In the genomic region with DNA sequence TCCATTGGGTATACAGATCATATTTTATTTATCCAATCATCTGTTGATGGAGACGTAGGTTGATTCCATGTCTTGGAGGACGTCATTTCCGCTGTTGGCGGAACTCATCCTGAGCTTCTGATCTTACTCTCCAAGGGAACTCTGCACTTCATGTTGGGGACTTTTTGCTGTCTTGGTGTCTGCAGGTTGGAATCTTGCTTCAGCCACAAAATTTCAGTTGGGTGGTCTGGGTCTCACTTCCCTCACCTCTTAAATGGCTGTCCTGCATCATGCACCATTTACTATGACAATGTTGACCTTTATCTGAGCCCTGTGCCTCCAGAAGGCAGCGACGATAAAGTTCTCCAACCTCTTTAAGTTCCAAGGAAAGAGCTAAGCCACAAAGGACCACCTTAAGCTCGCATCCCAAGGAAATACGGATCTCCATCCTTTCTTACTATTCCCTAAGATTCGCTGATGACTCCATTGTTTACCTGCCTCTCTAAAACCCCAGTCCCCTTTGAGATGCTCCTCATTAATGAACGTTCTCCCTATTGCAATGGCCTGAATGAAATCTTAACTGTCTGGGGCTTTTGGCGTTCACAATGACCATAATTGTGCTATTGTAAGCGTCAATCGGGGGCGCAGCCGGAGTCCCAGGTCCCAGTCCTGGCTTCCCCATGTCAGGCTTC, we compare ENCODE assay signal across 9 cellular contexts. TPM values are rescaled to one million over a fixed set of nuclear protein-coding genes. Genes with fewer than 3 reads are reported as not detected.
DNase-seq lines count a peak whose midpoint lies in the region; ATAC-seq, FAIRE-seq and TF ChIP-seq lines count a peak whose summit lies in the region.
"Had no signal": no experiment of that assay in that cellular context is flagged by ENCODE, and none has a peak within 500 bp of the region (broad histone marks: within the 10 kb centered on the region; RNA-seq: fewer than 3 reads in every experiment).

No MANE protein-coding gene starts in this region.

- H3K4me3 ChIP-seq in PC-9, result peak overlapping the region; percentile 58; the same call in 1 of the 2 replicates
- H3K4me3 ChIP-seq in iPS-15b (ENCODE audit: low read depth, low read length), result peak overlapping the region; percentile 37
- peak overlapping the region in 1 of 2 donors; percentile 66 for H3K4me3 ChIP-seq in kidney (ENCODE audit: low read length in 2 of 2)

- H3K79me2 ChIP-seq in PC-9 (ENCODE audit: low read depth), result no peaks in the 10 kb centered on the region

- no peaks in the 10 kb centered on the region for H4K20me1 ChIP-seq in PC-9 (ENCODE audit: insufficient read depth)

- no peak for TF ChIP-seq CTCF in PC-9 (conservative IDR thresholded peaks at IDR 0.05)
- no peak for TF ChIP-seq CTCF in type B pancreatic cell (conservative IDR thresholded peaks at IDR 0.05)
- no peak for TF ChIP-seq CTCF in kidney (IDR thresholded peaks at IDR 0.05; ENCODE audit: borderline replicate concordance, extremely low read depth, insufficient read depth)

- intact Hi-C loops in PC-9 (cut with micrococcal nuclease; ENCODE audit: unreplicated experiment) (loop anchor here (1.0 to 10.0 kb wide), 2 partner anchors 192 to 292 kb away; partner anchors contain the start of gene PIAS1), kidney (cut with DNase I) (loop anchor here (10.0 kb wide), 1 partner anchor 292 kb away; no protein-coding TSS in a partner anchor)

- POLR2A ChIA-PET in PC-9 (lab: Charles Lee; ENCODE audit: unreplicated experiment), result interaction anchor here (0.5 kb wide), 1 partner anchor 193 kb away, joined by 4 read pairs; no protein-coding TSS in a partner anchor

- H3K36me3 ChIP-seq in PC-9 (ENCODE audit: low read depth), result no peaks in the 10 kb centered on the region
- H3K36me3 ChIP-seq in iPS-15b (ENCODE audit: control insufficient read depth, insufficient read depth, low read length), result no peaks in the 10 kb centered on the region
- no peaks in the 10 kb centered on the region for H3K36me3 ChIP-seq in kidney (ENCODE audit: control insufficient read depth in 1 of 2, insufficient read depth in 2 of 2, low read length in 2 of 2)

- CTCF ChIA-PET in PC-9 (lab: Charles Lee), result interaction anchor here (1.1 to 2.0 kb wide), 2 partner anchors 20 to 291 kb away, joined by 3 to 11 read pairs; no protein-coding TSS in a partner anchor

- H3K9ac ChIP-seq in iPS-15b (ENCODE audit: low read depth, low read length), result no peak overlapping the region
- H3K9ac ChIP-seq in kidney (ENCODE audit: low read length in 2 of 2), result peak overlapping the region in 1 of 2 donors; percentile 53

- FAIRE-seq in kidney (lab: Jason Lieb, UNC), result no peak

- H3K36me3 Mint-ChIP-seq in activated T-cell treated with anti-CD3 and anti-CD28 coated beads, Interleukin-2, amount 50 U/mL, for 72 hours (ENCODE audit: insufficient read depth in 2 of 2), result peaks cover 0 to 2% of the 10 kb centered on the region in 2 donors
- H3K36me3 Mint-ChIP-seq in type B pancreatic cell, result no peaks in the 10 kb centered on the region

- peak overlapping the region; percentile 58 to 71 for H3K4me3 Mint-ChIP-seq in activated T-cell treated with anti-CD3 and anti-CD28 coated beads, Interleukin-2, amount 50 U/mL, for 72 hours
- H3K4me3 Mint-ChIP-seq in type B pancreatic cell, result peak overlapping the region; percentile 57

- H3K9me3 Mint-ChIP-seq in activated T-cell treated with anti-CD3 and anti-CD28 coated beads, Interleukin-2, amount 50 U/mL, for 72 hours, result no peaks in the 10 kb centered on the region
- H3K9me3 Mint-ChIP-seq in type B pancreatic cell, result no peaks in the 10 kb centered on the region

- BruUV-seq in PC-9 (replicated peaks; lab: Mats Ljungman, UMichigan), result no TSS peak

- H3F3A ChIP-seq in PC-9 (ENCODE audit: insufficient read depth, low read depth), result no peaks in the 10 kb centered on the region

- no peak for DNase-seq in activated T-cell treated with anti-CD3 and anti-CD28 coated beads, Interleukin-2, amount 50 U/mL, for 72 hours
- no peak for DNase-seq in activated T-cell treated with anti-CD3 and anti-CD28 coated beads, Interleukin-2, amount 50 U/mL, for 1 hour
- no peak for DNase-seq in PC-9
- no peak for DNase-seq in type B pancreatic cell (ENCODE audit: extremely low spot score, unreplicated experiment)
- DNase-seq in effector CD4-positive, alpha-beta T cell, result no peak
- DNase-seq in kidney, result no peak
- no peak for DNase-seq in HT-29 (ENCODE audit: low spot score)

- H2AFZ ChIP-seq in PC-9, result peak overlapping the region; percentile 74

- peak overlapping the region; percentile 96 for H3K4me2 ChIP-seq in PC-9

- peaks cover 8% of the 10 kb centered on the region for H3K4me1 Mint-ChIP-seq in activated T-cell treated with anti-CD3 and anti-CD28 coated beads, Interleukin-2, amount 50 U/mL, for 72 hours (ENCODE audit: low read depth)
- peaks cover 17% of the 10 kb centered on the region for H3K4me1 Mint-ChIP-seq in type B pancreatic cell (ENCODE audit: unreplicated experiment)

- no peak overlapping the region for H3K27ac Mint-ChIP-seq in activated T-cell treated with anti-CD3 and anti-CD28 coated beads, Interleukin-2, amount 50 U/mL, for 72 hours
- no peak overlapping the region for H3K27ac Mint-ChIP-seq in type B pancreatic cell

- H3K9me3 ChIP-seq in PC-9 (ENCODE audit: insufficient read depth, low read depth) (no peaks in the 10 kb centered on the region), iPS-15b (ENCODE audit: control insufficient read depth, insufficient read depth, low read length) (no peaks in the 10 kb centered on the region), kidney (ENCODE audit: control insufficient read depth in 1 of 2, low read length in 2 of 2) (no peaks in the 10 kb centered on the region)

- H3K27me3 ChIP-seq in PC-9 (ENCODE audit: insufficient read depth, low read depth) (no peaks in the 10 kb centered on the region), iPS-15b (ENCODE audit: control insufficient read depth, insufficient read depth, low read length) (peaks cover 10% of the 10 kb centered on the region)

- H3K27me3 Mint-ChIP-seq in activated T-cell treated with anti-CD3 and anti-CD28 coated beads, Interleukin-2, amount 50 U/mL, for 72 hours (ENCODE audit: low read depth), result peaks cover 30% of the 10 kb centered on the region
- no peaks in the 10 kb centered on the region for H3K27me3 Mint-ChIP-seq in type B pancreatic cell

- ATAC-seq in activated T-cell treated with anti-CD3 and anti-CD28 coated beads, Interleukin-2, amount 50 U/mL, for 72 hours (replicated peaks in 1 of 2), result peak in 1 of 2 donors; percentile 26

- H3K4me1 ChIP-seq in PC-9 (replicated peaks; ENCODE audit: insufficient read depth) (no peaks in the 10 kb centered on the region), iPS-15b (ENCODE audit: control insufficient read depth, insufficient read depth, low read length) (peaks cover 7% of the 10 kb centered on the region), kidney (ENCODE audit: control insufficient read depth in 1 of 2, insufficient read depth in 1 of 2, low read depth in 1 of 2, low read length in 2 of 2) (peaks cover 0 to 6% of the 10 kb centered on the region in 2 donors)

- H3K9me2 ChIP-seq in PC-9 (ENCODE audit: insufficient read depth), result no peaks in the 10 kb centered on the region

- H3K27ac ChIP-seq in PC-9, result no peak overlapping the region
- H3K27ac ChIP-seq in kidney (ENCODE audit: low read depth in 2 of 2, low read length in 2 of 2), result no peak overlapping the region

RNA-seq across cellular contexts. Expression of gene RNU6-1, which starts 23.1 kb away (rescaled TPM):
- not detected for total RNA-seq in activated T-cell treated with anti-CD3 and anti-CD28 coated beads, Interleukin-2, amount 50 U/mL, for 72 hours
- total RNA-seq in PC-9 (2021) (not detected in 2 replicates), type B pancreatic cell (ENCODE audit: low replicate concordance) (not detected in 2 replicates), kidney (not detected)
- polyA plus RNA-seq in kidney (ENCODE audit: insufficient read depth, low read depth, low replicate concordance), result not detected
- not detected in 2 replicates for total RNA-seq in HT-29 (2014; rRNA removed; shearing (Covaris generic))
- total RNA-seq: activated CD8-positive, alpha-beta memory T cell treated with anti-CD3 and anti-CD28 coated beads for 36 hours had no signal

RNA-seq across cellular contexts. Expression of gene SKOR1, which starts 37.6 kb away (rescaled TPM):
- total RNA-seq in activated T-cell treated with anti-CD3 and anti-CD28 coated beads, Interleukin-2, amount 50 U/mL, for 72 hours, result under 1 TPM; 0.31 to 0.95 TPM
- total RNA-seq in PC-9 (2021) (0.13 and 0.40 TPM in 2 replicates), type B pancreatic cell (ENCODE audit: low replicate concordance) (0.29 and 0.65 TPM in 2 replicates), kidney (0.57 TPM)
- polyA plus RNA-seq in kidney (ENCODE audit: insufficient read depth, low read depth, low replicate concordance), result 0.22 TPM
- 0.15 and 0.18 TPM in 2 replicates for total RNA-seq in HT-29 (2014; rRNA removed; shearing (Covaris generic))
